Comparison of ENCODE assay signal across 28 cellular contexts in the genomic region with DNA sequence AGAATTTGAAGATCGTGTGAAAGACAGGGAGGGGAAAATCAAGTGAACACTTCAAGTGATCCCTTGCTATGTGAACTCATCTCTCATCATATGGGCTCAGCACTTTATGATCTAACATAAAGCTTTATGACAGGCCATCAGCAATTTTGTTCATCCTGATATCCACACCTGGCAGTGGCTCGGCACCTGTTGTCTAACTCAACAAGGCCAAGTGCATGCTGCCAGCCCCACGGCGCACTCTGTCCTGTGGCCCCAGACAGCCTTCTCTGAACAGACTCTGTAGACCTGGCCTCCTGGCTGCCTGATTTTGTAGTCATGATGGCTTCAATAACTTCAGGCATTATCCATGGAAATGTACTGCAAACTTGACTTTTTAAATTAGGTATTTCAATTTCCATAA.
"Had no signal": no experiment of that assay in that cellular context is flagged by ENCODE, and none has a peak within 500 bp of the region (broad histone marks: within the 10 kb centered on the region; RNA-seq: fewer than 3 reads in every experiment).

No MANE protein-coding gene starts in this region.

- ATAC-seq: activated CD8-positive, alpha-beta memory T cell treated with anti-CD3 and anti-CD28 coated beads, Interleukin-2, amount 10 ng/mL, durations not matched to agents 7 days and 5 days; activated CD8-positive, alpha-beta T cell treated with anti-CD3 and anti-CD28 coated beads for 36 hours; foreskin keratinocyte; natural killer cell treated with Interleukin-12 subunit alpha and Interleukin-12 subunit beta and Interleukin-15 and Interleukin-18, amount 100 ng/mL, for 72 hours had no signal

- H3K9me3 ChIP-seq: left ventricle myocardium inferior, neutrophil, ovary, prostate gland, right atrium auricular region, tibial nerve had no signal

- H3K27ac Mint-ChIP-seq: activated CD4-positive, alpha-beta T cell treated with anti-CD3 and anti-CD28 coated beads, Interleukin-2, amount 10 ng/mL, durations not matched to agents 7 days and 5 days; activated CD8-positive, alpha-beta memory T cell treated with anti-CD3 and anti-CD28 coated beads, Interleukin-2, amount 10 ng/mL, durations not matched to agents 7 days and 5 days; activated CD8-positive, alpha-beta T cell treated with anti-CD3 and anti-CD28 coated beads for 36 hours; activated naive CD4-positive, alpha-beta T cell treated with anti-CD3 and anti-CD28 coated beads, Interleukin-2, amount 50 U/mL, for 24 hours; mesothelial cell of epicardium; natural killer cell treated with Interleukin-12 subunit alpha and Interleukin-12 subunit beta and Interleukin-15 and Interleukin-18, amount 100 ng/mL, for 72 hours; stimulated activated naive CD8-positive, alpha-beta T cell treated with anti-CD3 and anti-CD28 coated beads, Interleukin-15, Interleukin-2, amounts not matched to agents 100 ng/mL and 50 ng/mL, for 24 hours; T-helper 2 cell treated with Interferon-gamma antibody and Interleukin-4, amounts not matched to agents 5 μg/mL and 100 μg/mL, for 36 hours had no signal

- H3K27me3 ChIP-seq: brain microvascular endothelial cell, foreskin keratinocyte, neutrophil, ovary, right atrium auricular region, tibial nerve had no signal

- H3K27me3 Mint-ChIP-seq: activated CD8-positive, alpha-beta memory T cell treated with anti-CD3 and anti-CD28 coated beads, Interleukin-2, amount 10 ng/mL, durations not matched to agents 7 days and 5 days; natural killer cell treated with Interleukin-12 subunit alpha and Interleukin-12 subunit beta and Interleukin-15 and Interleukin-18, amount 100 ng/mL, for 72 hours had no signal

- H3K9me3 Mint-ChIP-seq: activated CD4-positive, alpha-beta T cell treated with anti-CD3 and anti-CD28 coated beads, Interleukin-2, amount 10 ng/mL, durations not matched to agents 7 days and 5 days; activated CD8-positive, alpha-beta T cell treated with anti-CD3 and anti-CD28 coated beads for 36 hours; activated naive CD4-positive, alpha-beta T cell treated with anti-CD3 and anti-CD28 coated beads, Interleukin-2, amount 50 U/mL, for 24 hours; mesothelial cell of epicardium; natural killer cell treated with Interleukin-12 subunit alpha and Interleukin-12 subunit beta and Interleukin-15 and Interleukin-18, amount 100 ng/mL, for 72 hours; stimulated activated naive CD8-positive, alpha-beta T cell treated with anti-CD3 and anti-CD28 coated beads, Interleukin-15, Interleukin-2, amounts not matched to agents 100 ng/mL and 50 ng/mL, for 24 hours; T-helper 2 cell treated with Interferon-gamma antibody and Interleukin-4, amounts not matched to agents 5 μg/mL and 100 μg/mL, for 36 hours had no signal

- H3K4me3 Mint-ChIP-seq: activated CD4-positive, alpha-beta T cell treated with anti-CD3 and anti-CD28 coated beads, Interleukin-2, amount 10 ng/mL, durations not matched to agents 7 days and 5 days; activated CD8-positive, alpha-beta memory T cell treated with anti-CD3 and anti-CD28 coated beads, Interleukin-2, amount 10 ng/mL, durations not matched to agents 7 days and 5 days; activated CD8-positive, alpha-beta T cell treated with anti-CD3 and anti-CD28 coated beads for 36 hours; activated naive CD4-positive, alpha-beta T cell treated with anti-CD3 and anti-CD28 coated beads, Interleukin-2, amount 50 U/mL, for 24 hours; mesothelial cell of epicardium; natural killer cell treated with Interleukin-12 subunit alpha and Interleukin-12 subunit beta and Interleukin-15 and Interleukin-18, amount 100 ng/mL, for 72 hours; stimulated activated naive CD8-positive, alpha-beta T cell treated with anti-CD3 and anti-CD28 coated beads, Interleukin-15, Interleukin-2, amounts not matched to agents 100 ng/mL and 50 ng/mL, for 24 hours; T-helper 2 cell treated with Interferon-gamma antibody and Interleukin-4, amounts not matched to agents 5 μg/mL and 100 μg/mL, for 36 hours had no signal

- H3K4me1 ChIP-seq: foreskin keratinocyte, prostate gland had no signal

- DNase-seq: activated CD4-positive, alpha-beta T cell treated with anti-CD3 and anti-CD28 coated beads, Interleukin-2, amount 10 ng/mL, durations not matched to agents 7 days and 5 days; activated CD4-positive, CD25-positive, alpha-beta regulatory T cell treated with anti-CD3 and anti-CD28 coated beads, Interleukin-2, amount 50 U/mL, for 72 hours; activated CD8-positive, alpha-beta memory T cell treated with anti-CD3 and anti-CD28 coated beads, Interleukin-2, amount 10 ng/mL, durations not matched to agents 7 days and 5 days; activated CD8-positive, alpha-beta T cell treated with anti-CD3 and anti-CD28 coated beads for 36 hours; activated gamma-delta T cell; activated T-cell treated with anti-CD3 and anti-CD28 coated beads for 4 hours; anterior cingulate cortex; brain microvascular endothelial cell; caudate nucleus; dermis blood vessel endothelial cell; effector CD8-positive, alpha-beta T cell; foreskin keratinocyte; kidney glomerular epithelial cell; left ventricle myocardium inferior; ovary; stimulated activated CD4-positive, alpha-beta T cell treated with anti-CD3 and anti-CD28 coated beads, Interleukin-4, amount 100 ng/mL, for 24 hours; substantia nigra had no signal

- H3K36me3 ChIP-seq: brain microvascular endothelial cell, neutrophil, ovary, prostate gland, right atrium auricular region, tibial nerve had no signal

- FAIRE-seq: urothelium cell line had no signal

- H3K27ac ChIP-seq: brain microvascular endothelial cell, foreskin keratinocyte, left ventricle myocardium inferior, neutrophil, ovary, prostate gland, right atrium auricular region, tibial nerve, VCaP had no signal

- H3K4me1 Mint-ChIP-seq: activated CD4-positive, alpha-beta T cell treated with anti-CD3 and anti-CD28 coated beads, Interleukin-2, amount 10 ng/mL, durations not matched to agents 7 days and 5 days; activated CD8-positive, alpha-beta memory T cell treated with anti-CD3 and anti-CD28 coated beads, Interleukin-2, amount 10 ng/mL, durations not matched to agents 7 days and 5 days; activated naive CD4-positive, alpha-beta T cell treated with anti-CD3 and anti-CD28 coated beads, Interleukin-2, amount 50 U/mL, for 24 hours had no signal

- H3K36me3 Mint-ChIP-seq: activated CD8-positive, alpha-beta memory T cell treated with anti-CD3 and anti-CD28 coated beads, Interleukin-2, amount 10 ng/mL, durations not matched to agents 7 days and 5 days; activated naive CD4-positive, alpha-beta T cell treated with anti-CD3 and anti-CD28 coated beads, Interleukin-2, amount 50 U/mL, for 24 hours; mesothelial cell of epicardium; natural killer cell treated with Interleukin-12 subunit alpha and Interleukin-12 subunit beta and Interleukin-15 and Interleukin-18, amount 100 ng/mL, for 72 hours had no signal

- H3K4me3 ChIP-seq: left ventricle myocardium inferior, ovary, prostate gland, right atrium auricular region, tibial nerve had no signal
